ENCODE assay signal across 28 cellular contexts in genomic region chr13:42495751-42496150, GRCh38.
DNase-seq lines count a peak whose midpoint lies in the region; ATAC-seq, FAIRE-seq and TF ChIP-seq lines count a peak whose summit lies in the region.
"Had no signal": no experiment of that assay in that cellular context is flagged by ENCODE, and none has a peak within 500 bp of the region (broad histone marks: within the 10 kb centered on the region; RNA-seq: fewer than 3 reads in every experiment).

No MANE protein-coding gene starts in this region.

- H3K4me1 Mint-ChIP-seq in activated naive CD8-positive, alpha-beta T cell (ENCODE audit: low read depth), result peaks cover 40% of the 10 kb centered on the region
- H3K4me1 Mint-ChIP-seq in activated naive CD8-positive, alpha-beta T cell treated with anti-CD3 and anti-CD28 coated beads for 36 hours, result peaks cover 24% of the 10 kb centered on the region
- H3K4me1 Mint-ChIP-seq in activated CD8-positive, alpha-beta T cell treated with anti-CD3 and anti-CD28 coated beads for 36 hours (ENCODE audit: low read depth), result peaks cover 46% of the 10 kb centered on the region
- H3K4me1 Mint-ChIP-seq: H9 had no signal

- no peak overlapping the region for H3K4me3 Mint-ChIP-seq in activated naive CD8-positive, alpha-beta T cell
- H3K4me3 Mint-ChIP-seq in activated naive CD8-positive, alpha-beta T cell treated with anti-CD3 and anti-CD28 coated beads for 36 hours, result no peak overlapping the region
- H3K4me3 Mint-ChIP-seq in activated CD8-positive, alpha-beta T cell treated with anti-CD3 and anti-CD28 coated beads for 36 hours, result no peak overlapping the region
- H3K4me3 Mint-ChIP-seq: H9 had no signal

- no peak overlapping the region for H3K4me2 ChIP-seq in osteoblast (ENCODE audit: insufficient read depth, low read length)

- H3K27me3 ChIP-seq in osteoblast (ENCODE audit: insufficient read depth, low read length), result peaks cover 12% of the 10 kb centered on the region
- H3K27me3 ChIP-seq: BLaER1 treated with 17β-estradiol and CSF1 and Interleukin-3, amounts not matched to agents 10 nM and 100 nM; gastroesophageal sphincter; left lung; Peyer's patch; sigmoid colon; uterus had no signal

- H3K36me3 Mint-ChIP-seq in activated naive CD8-positive, alpha-beta T cell, result peaks cover 2% of the 10 kb centered on the region
- peaks cover 2% of the 10 kb centered on the region for H3K36me3 Mint-ChIP-seq in activated naive CD8-positive, alpha-beta T cell treated with anti-CD3 and anti-CD28 coated beads for 36 hours
- no peaks in the 10 kb centered on the region for H3K36me3 Mint-ChIP-seq in activated CD8-positive, alpha-beta T cell treated with anti-CD3 and anti-CD28 coated beads for 36 hours (ENCODE audit: low read depth)

- CTCF ChIA-PET in activated CD8-positive, alpha-beta T cell treated with anti-CD3 and anti-CD28 coated beads for 36 hours (lab: Charles Lee), result no interaction called here

- no peak overlapping the region for H3K27ac ChIP-seq in osteoblast (ENCODE audit: low read depth, low read length)
- H3K27ac ChIP-seq: gastroesophageal sphincter, left lung, Peyer's patch, prostate gland, sigmoid colon, thoracic aorta, uterus, VCaP had no signal

- H3K36me3 ChIP-seq in mucosa of descending colon (ENCODE audit: low read depth) (no peaks in the 10 kb centered on the region), osteoblast (ENCODE audit: insufficient read depth, low read length) (no peaks in the 10 kb centered on the region)
- H3K36me3 ChIP-seq: BLaER1 treated with 17β-estradiol and CSF1 and Interleukin-3, amounts not matched to agents 10 nM and 100 nM; gastroesophageal sphincter; left lung; Peyer's patch; prostate gland; sigmoid colon; thoracic aorta; uterus had no signal

- no peaks in the 10 kb centered on the region for H3K9me3 ChIP-seq in mucosa of descending colon
- no peaks in the 10 kb centered on the region for H3K9me3 ChIP-seq in osteoblast (ENCODE audit: low read depth, low read length)
- H3K9me3 ChIP-seq: BLaER1 treated with 17β-estradiol and CSF1 and Interleukin-3, amounts not matched to agents 10 nM and 100 nM; gastroesophageal sphincter; left lung; Peyer's patch; prostate gland; sigmoid colon; thoracic aorta; uterus had no signal

- FAIRE-seq in GM12892 (lab: Jason Lieb, UNC), result peak; percentile 17

- H3K9me3 Mint-ChIP-seq in activated naive CD8-positive, alpha-beta T cell (ENCODE audit: low read depth), result no peaks in the 10 kb centered on the region
- peaks cover 1% of the 10 kb centered on the region for H3K9me3 Mint-ChIP-seq in activated naive CD8-positive, alpha-beta T cell treated with anti-CD3 and anti-CD28 coated beads for 36 hours
- peaks cover 3% of the 10 kb centered on the region for H3K9me3 Mint-ChIP-seq in activated CD8-positive, alpha-beta T cell treated with anti-CD3 and anti-CD28 coated beads for 36 hours
- H3K9me3 Mint-ChIP-seq: IgD-negative memory B cell had no signal

- no peak for ATAC-seq in activated CD8-positive, alpha-beta T cell treated with anti-CD3 and anti-CD28 coated beads for 36 hours
- ATAC-seq in mucosa of descending colon, result peak; percentile 17
- ATAC-seq: gastroesophageal sphincter, left lung had no signal

- TF ChIP-seq CTCF in activated CD8-positive, alpha-beta T cell treated with anti-CD3 and anti-CD28 coated beads for 36 hours (IDR thresholded peaks at IDR 0.05), result no peak
- TF ChIP-seq CTCF in mucosa of descending colon (IDR thresholded peaks at IDR 0.05) (no peak), osteoblast (IDR thresholded peaks at IDR 0.05; ENCODE audit: extremely low read depth, low read depth, low read length) (no peak)

- no peaks in the 10 kb centered on the region for H3K4me1 ChIP-seq in mucosa of descending colon (ENCODE audit: low read depth)
- peaks cover 14% of the 10 kb centered on the region for H3K4me1 ChIP-seq in osteoblast (ENCODE audit: insufficient read depth, low read length)
- H3K4me1 ChIP-seq: gastroesophageal sphincter, left lung, Peyer's patch, prostate gland, sigmoid colon, uterus had no signal

- no peak overlapping the region for H2AFZ ChIP-seq in osteoblast (ENCODE audit: low read length)

- intact Hi-C loops in activated CD8-positive, alpha-beta T cell treated with anti-CD3 and anti-CD28 coated beads for 36 hours (cut with micrococcal nuclease), result loop anchor here (2.0 to 5.0 kb wide), 4 partner anchors 77 to 163 kb away; partner anchors contain the start of gene TNFSF11
- intact Hi-C loops in mucosa of descending colon (cut with DNase I, micrococcal nuclease), result no loop called here

- H4K20me1 ChIP-seq in osteoblast (ENCODE audit: insufficient read depth, low read length), result no peaks in the 10 kb centered on the region
- H4K20me1 ChIP-seq: BLaER1 treated with 17β-estradiol and CSF1 and Interleukin-3, amounts not matched to agents 10 nM and 100 nM had no signal

- H3K27me3 Mint-ChIP-seq in activated naive CD8-positive, alpha-beta T cell, result no peaks in the 10 kb centered on the region
- no peaks in the 10 kb centered on the region for H3K27me3 Mint-ChIP-seq in activated naive CD8-positive, alpha-beta T cell treated with anti-CD3 and anti-CD28 coated beads for 36 hours
- no peaks in the 10 kb centered on the region for H3K27me3 Mint-ChIP-seq in activated CD8-positive, alpha-beta T cell treated with anti-CD3 and anti-CD28 coated beads for 36 hours

- peak overlapping the region; percentile 91 for H3K27ac Mint-ChIP-seq in activated naive CD8-positive, alpha-beta T cell
- H3K27ac Mint-ChIP-seq in activated naive CD8-positive, alpha-beta T cell treated with anti-CD3 and anti-CD28 coated beads for 36 hours, result no peak overlapping the region
- peak overlapping the region; percentile 50 for H3K27ac Mint-ChIP-seq in activated CD8-positive, alpha-beta T cell treated with anti-CD3 and anti-CD28 coated beads for 36 hours
- H3K27ac Mint-ChIP-seq: IgD-negative memory B cell had no signal

- POLR2A ChIA-PET in activated CD8-positive, alpha-beta T cell treated with anti-CD3 and anti-CD28 coated beads for 36 hours (lab: Charles Lee), result no interaction called here

- no peaks in the 10 kb centered on the region for H3K79me2 ChIP-seq in osteoblast (ENCODE audit: insufficient read depth, low read length)

- H3K4me3 ChIP-seq in mucosa of descending colon (no peak overlapping the region), osteoblast (ENCODE audit: insufficient read depth, low read length) (no peak overlapping the region)
- H3K4me3 ChIP-seq: BLaER1 treated with 17β-estradiol and CSF1 and Interleukin-3, amounts not matched to agents 10 nM and 100 nM; gastroesophageal sphincter; left lung; Peyer's patch; prostate gland; sigmoid colon; thoracic aorta; uterus had no signal

- no peak for TF ChIP-seq POLR2A in GM12892 (IDR thresholded peaks at IDR 0.05; ENCODE audit: low read depth, low read length)

- no peak for DNase-seq in activated naive CD8-positive, alpha-beta T cell treated with anti-CD3 and anti-CD28 coated beads for 36 hours
- no peak for DNase-seq in GM12892 (ENCODE audit: insufficient read length)
- no peak for DNase-seq in activated CD8-positive, alpha-beta T cell treated with anti-CD3 and anti-CD28 coated beads for 36 hours
- no peak for DNase-seq in mucosa of descending colon
- no peak for DNase-seq in NCI-H774 (lab: John Stamatoyannopoulos, UW)
- DNase-seq in osteoblast (ENCODE audit: insufficient read length, low spot score, missing footprints), result no peak
- DNase-seq in KG1 (lab: John Stamatoyannopoulos, UW), result no peak
- DNase-seq: activated CD8-positive, alpha-beta memory T cell treated with anti-CD3 and anti-CD28 coated beads for 24 hours; H9; hypothalamus; left lung; NCI-H1092; NCI-H187 treated with DMSO at 0.1 percent for 48 hours; NCI-H524; Peyer's patch; SIG-M5; sigmoid colon; stimulated activated CD4-positive, alpha-beta T cell treated with anti-CD3 and anti-CD28 coated beads, Interleukin-4, amount 100 ng/mL, for 4 hours; stimulated activated naive CD4-positive, alpha-beta T cell; T-helper 9 cell; uterus had no signal
